ENCODE assay signal across 19 cellular contexts in the genomic region with DNA sequence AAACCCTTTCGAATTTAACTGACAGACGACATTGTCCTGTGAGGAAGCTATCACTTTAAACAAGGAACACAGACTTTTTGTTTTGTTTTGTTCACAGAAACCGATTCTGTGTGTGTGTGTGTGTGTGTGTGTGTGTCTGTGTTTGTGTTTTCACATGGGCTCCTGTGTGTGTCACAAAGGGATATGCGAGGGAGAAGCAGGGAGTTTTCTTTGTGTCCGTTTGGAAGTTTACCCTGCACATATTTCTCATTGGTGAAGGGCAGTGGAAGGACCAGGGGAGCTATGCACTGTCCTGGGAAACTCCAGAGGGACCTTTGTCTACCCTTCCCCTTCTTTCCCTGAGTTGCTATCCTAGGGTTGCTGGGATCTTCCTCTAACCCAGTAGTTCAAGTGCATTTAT. TPM values are rescaled to one million over a fixed set of nuclear protein-coding genes. Genes with fewer than 3 reads are reported as not detected.
DNase-seq lines count a peak whose midpoint lies in the region; ATAC-seq and TF ChIP-seq lines count a peak whose summit lies in the region.
"Had no signal": no experiment of that assay in that cellular context is flagged by ENCODE, and none has a peak within 500 bp of the region (broad histone marks: within the 10 kb centered on the region; RNA-seq: fewer than 3 reads in every experiment).

No MANE protein-coding gene starts in this region.

- WGBS in ovary, 3 donors: 22 to 35% (median 25%) methylated on average over 5 of the region's 5 CpGs

- H3K27me3 ChIP-seq in HCT116 (ENCODE audit: insufficient read depth, low read length): no peaks in the 10 kb centered on the region
- H3K27me3 ChIP-seq in RWPE2 (ENCODE audit: insufficient read depth, poor library complexity, severe bottlenecking): no peaks in the 10 kb centered on the region
- peaks cover 89% of the 10 kb centered on the region for H3K27me3 ChIP-seq in iPS-20b (ENCODE audit: insufficient read depth, low read length)
- H3K27me3 ChIP-seq in ovary: no peaks in the 10 kb centered on the region

- CTCF ChIA-PET in Calu3 (lab: Charles Lee) (interaction anchor here (0.8 to 2.4 kb wide), 3 partner anchors 43 to 762 kb away, joined by 4 to 10 read pairs (median 5); no protein-coding TSS in a partner anchor), HCT116 (lab: Charles Lee) (no interaction called here)

- no peaks in the 10 kb centered on the region for H3K9me2 ChIP-seq in HCT116 (ENCODE audit: insufficient read depth)

- TF ChIP-seq POLR2A in HCT116 (IDR thresholded peaks at IDR 0.05; ENCODE audit: borderline replicate concordance, extremely low read depth, insufficient read depth, insufficient read length) (no peak), ovary (IDR thresholded peaks at IDR 0.05) (no peak)

- H2AFZ ChIP-seq in HCT116 (ENCODE audit: low read depth, low read length, poor library complexity, severe bottlenecking): peak overlapping the region; percentile 21

- no peak overlapping the region for H3K9ac ChIP-seq in HCT116 (ENCODE audit: low read length)
- no peak overlapping the region for H3K9ac ChIP-seq in iPS-20b (ENCODE audit: low read depth, low read length)

- H3K4me1 ChIP-seq in HCT116 (ENCODE audit: control insufficient read depth in 1 of 2, insufficient read depth in 2 of 2, low read length in 2 of 2): peaks cover 8 to 24% of the 10 kb centered on the region in 2 experiments
- H3K4me1 ChIP-seq in RWPE2 (ENCODE audit: insufficient read depth, poor library complexity, severe bottlenecking): peaks cover 20% of the 10 kb centered on the region
- H3K4me1 ChIP-seq in iPS-20b (ENCODE audit: insufficient read depth, low read length): peaks cover 13% of the 10 kb centered on the region; the same call in 1 of the 2 replicates
- H3K4me1 ChIP-seq in ovary (ENCODE audit: insufficient read depth): no peaks in the 10 kb centered on the region
- H3K4me1 ChIP-seq: colonic mucosa had no signal

- TF ChIP-seq CTCF in Calu3 (IDR thresholded peaks at IDR 0.05; ENCODE audit: unreplicated experiment) (no peak), HCT116 (IDR thresholded peaks at IDR 0.05 in 2 of 3, conservative IDR thresholded peaks at IDR 0.05 in 1 of 3; ENCODE audit: borderline replicate concordance in 1 of 3, insufficient read depth in 1 of 3, low read depth in 2 of 3, low read length in 2 of 3) (no peak), RWPE2 (IDR thresholded peaks at IDR 0.05; ENCODE audit: poor library complexity, severe bottlenecking) (no peak), ovary (IDR thresholded peaks at IDR 0.05) (no peak)

- ATAC-seq in HCT116 (no peak), RWPE2 (ENCODE audit: low read depth) (no peak)
- ATAC-seq: heart right ventricle, left ventricle myocardium superior, Right ventricle myocardium inferior had no signal

- no peak for DNase-seq in Calu3
- DNase-seq in HCT116 (ENCODE audit: low read depth, low spot score): no peak
- no peak for DNase-seq in RWPE2 (ENCODE audit: low spot score)
- DNase-seq in ovary: no peak
- no peak for DNase-seq in AG08395 (ENCODE audit: low spot score)
- no peak for DNase-seq in NCI-H774 (lab: John Stamatoyannopoulos, UW)
- DNase-seq: activated CD4-positive, alpha-beta T cell treated with anti-CD3 and anti-CD28 coated beads, Interleukin-2, amount 50 U/mL, for 1 hour; activated T-cell treated with anti-CD3 and anti-CD28 coated beads, Interleukin-2, amount 50 U/mL, for 48 hours; colonic mucosa; heart right ventricle; left ventricle myocardium superior; naive B cell; retina; stimulated activated CD4-positive, alpha-beta T cell treated with anti-CD3 and anti-CD28 coated beads, Interleukin-1b, Interleukin-23, amount 100 ng/mL, for 48 hours; T-helper 9 cell had no signal

- no peak for TF ChIP-seq RAD21 in HCT116 (IDR thresholded peaks at IDR 0.05; ENCODE audit: low read depth)

- H3K9me3 ChIP-seq in HCT116 (ENCODE audit: control insufficient read depth in 1 of 2, insufficient read depth in 1 of 2, low read depth in 1 of 2, low read length in 2 of 2): no peaks in the 10 kb centered on the region
- no peaks in the 10 kb centered on the region for H3K9me3 ChIP-seq in RWPE2 (ENCODE audit: severe bottlenecking)
- H3K9me3 ChIP-seq in iPS-20b (ENCODE audit: insufficient read depth, low read depth, low read length): no peaks in the 10 kb centered on the region
- H3K9me3 ChIP-seq in ovary: peaks cover 0 to 18% of the 10 kb centered on the region in 2 donors
- H3K9me3 ChIP-seq: colonic mucosa had no signal

- H3K27ac ChIP-seq in HCT116 (ENCODE audit: low read depth, low read length): no peak overlapping the region
- no peak overlapping the region for H3K27ac ChIP-seq in RWPE2 (ENCODE audit: poor library complexity, severe bottlenecking)
- no peak overlapping the region for H3K27ac ChIP-seq in iPS-20b (ENCODE audit: low read length)
- no peak overlapping the region for H3K27ac ChIP-seq in ovary
- H3K27ac ChIP-seq: C4-2B, colonic mucosa, heart right ventricle had no signal

- intact Hi-C loops in Calu3 (cut with micrococcal nuclease; ENCODE audit: unreplicated experiment): loop anchor here (10.0 kb wide), 1 partner anchor 390 kb away; no protein-coding TSS in a partner anchor
- intact Hi-C loops in HCT116 (cut with micrococcal nuclease): loop anchor here (10.0 kb wide), 3 partner anchors 120 to 380 kb away; no protein-coding TSS in a partner anchor
- intact Hi-C loops in ovary (cut with DNase I): no loop called here

- H3K4me1 Mint-ChIP-seq in Calu3 (ENCODE audit: low read depth, unreplicated experiment): peaks cover 29% of the 10 kb centered on the region

- H3K27me3 Mint-ChIP-seq in Calu3 (ENCODE audit: unreplicated experiment): no peaks in the 10 kb centered on the region

- H3K4me2 ChIP-seq in HCT116 (ENCODE audit: low read length): no peak overlapping the region

- BruUV-seq in Calu3 (replicated peaks; lab: Mats Ljungman, UMichigan): no TSS peak
- no TSS peak for BruUV-seq in HCT116 (replicated peaks; lab: Mats Ljungman, UMichigan)

- H3K27ac Mint-ChIP-seq in Calu3 (ENCODE audit: unreplicated experiment): peak overlapping the region; percentile 55

- POLR2A ChIA-PET in HCT116 (lab: Charles Lee): interaction anchor here (0.6 kb wide), 1 partner anchor 41 kb away, joined by 3 read pairs; no protein-coding TSS in a partner anchor

- H4K20me1 ChIP-seq in HCT116 (ENCODE audit: insufficient read depth): no peaks in the 10 kb centered on the region

- peaks cover 3% of the 10 kb centered on the region for H3K9me3 Mint-ChIP-seq in Calu3 (ENCODE audit: low read depth, unreplicated experiment)

- no peaks in the 10 kb centered on the region for H3K79me2 ChIP-seq in HCT116 (ENCODE audit: insufficient read depth, low read length)

- H3K4me3 Mint-ChIP-seq in Calu3 (ENCODE audit: low read depth, unreplicated experiment): peak overlapping the region; percentile 53

- peaks cover 40% of the 10 kb centered on the region for H3K36me3 Mint-ChIP-seq in Calu3 (ENCODE audit: insufficient read depth, unreplicated experiment)

- TF ChIP-seq EP300 in ovary (IDR thresholded peaks at IDR 0.05): no peak

- H3K4me3 ChIP-seq in HCT116 (replicated peaks in 1 of 2; ENCODE audit: low read depth in 1 of 2, low read length in 2 of 2) (no peak overlapping the region), RWPE2 (ENCODE audit: severe bottlenecking) (peak overlapping the region; percentile 41), iPS-20b (ENCODE audit: low read length) (peak overlapping the region; percentile 83), ovary (no peak overlapping the region)
- H3K4me3 ChIP-seq: colonic mucosa had no signal

- H3K36me3 ChIP-seq in HCT116 (ENCODE audit: control insufficient read depth in 1 of 2, insufficient read depth in 2 of 2, low read length in 2 of 2) (no peaks in the 10 kb centered on the region), RWPE2 (ENCODE audit: low read depth) (no peaks in the 10 kb centered on the region), iPS-20b (ENCODE audit: insufficient read depth, low read depth, low read length) (no peaks in the 10 kb centered on the region), ovary (no peaks in the 10 kb centered on the region)
- H3K36me3 ChIP-seq: colonic mucosa, heart right ventricle had no signal

- RAD21 ChIA-PET in HCT116 (lab: Charles Lee; ENCODE audit: low non-redundant PET in 1 of 2, low total read pairs in 2 of 2, uncharacterized antibody in 2 of 2, unreplicated experiment in 2 of 2): no interaction called here

TF ChIP-seq in HCT116, 20 proteins besides CTCF, POLR2A, EP300 and RAD21 (continues in another document):
- TF ChIP-seq, protein P1, sequence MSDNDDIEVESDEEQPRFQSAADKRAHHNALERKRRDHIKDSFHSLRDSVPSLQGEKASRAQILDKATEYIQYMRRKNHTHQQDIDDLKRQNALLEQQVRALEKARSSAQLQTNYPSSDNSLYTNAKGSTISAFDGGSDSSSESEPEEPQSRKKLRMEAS (IDR thresholded peaks at IDR 0.05): no peak
- TF ChIP-seq, protein P2, sequence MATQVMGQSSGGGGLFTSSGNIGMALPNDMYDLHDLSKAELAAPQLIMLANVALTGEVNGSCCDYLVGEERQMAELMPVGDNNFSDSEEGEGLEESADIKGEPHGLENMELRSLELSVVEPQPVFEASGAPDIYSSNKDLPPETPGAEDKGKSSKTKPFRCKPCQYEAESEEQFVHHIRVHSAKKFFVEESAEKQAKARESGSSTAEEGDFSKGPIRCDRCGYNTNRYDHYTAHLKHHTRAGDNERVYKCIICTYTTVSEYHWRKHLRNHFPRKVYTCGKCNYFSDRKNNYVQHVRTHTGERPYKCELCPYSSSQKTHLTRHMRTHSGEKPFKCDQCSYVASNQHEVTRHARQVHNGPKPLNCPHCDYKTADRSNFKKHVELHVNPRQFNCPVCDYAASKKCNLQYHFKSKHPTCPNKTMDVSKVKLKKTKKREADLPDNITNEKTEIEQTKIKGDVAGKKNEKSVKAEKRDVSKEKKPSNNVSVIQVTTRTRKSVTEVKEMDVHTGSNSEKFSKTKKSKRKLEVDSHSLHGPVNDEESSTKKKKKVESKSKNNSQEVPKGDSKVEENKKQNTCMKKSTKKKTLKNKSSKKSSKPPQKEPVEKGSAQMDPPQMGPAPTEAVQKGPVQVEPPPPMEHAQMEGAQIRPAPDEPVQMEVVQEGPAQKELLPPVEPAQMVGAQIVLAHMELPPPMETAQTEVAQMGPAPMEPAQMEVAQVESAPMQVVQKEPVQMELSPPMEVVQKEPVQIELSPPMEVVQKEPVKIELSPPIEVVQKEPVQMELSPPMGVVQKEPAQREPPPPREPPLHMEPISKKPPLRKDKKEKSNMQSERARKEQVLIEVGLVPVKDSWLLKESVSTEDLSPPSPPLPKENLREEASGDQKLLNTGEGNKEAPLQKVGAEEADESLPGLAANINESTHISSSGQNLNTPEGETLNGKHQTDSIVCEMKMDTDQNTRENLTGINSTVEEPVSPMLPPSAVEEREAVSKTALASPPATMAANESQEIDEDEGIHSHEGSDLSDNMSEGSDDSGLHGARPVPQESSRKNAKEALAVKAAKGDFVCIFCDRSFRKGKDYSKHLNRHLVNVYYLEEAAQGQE (IDR thresholded peaks at IDR 0.05; ENCODE audit: low read depth): no peak

RNA-seq across cellular contexts. Expression of a gene that starts 17.7 kb away (rescaled TPM):
- total RNA-seq in Calu3 (2022) (not detected in 2 replicates), HCT116 (2021; ENCODE audit: unreplicated experiment) (not detected), ovary (under 1 TPM in 1 of 7 donors, not detected in 6; 0.05 TPM)
- polyA plus RNA-seq in HCT116 (2012): not detected in 2 replicates
- polyA plus RNA-seq in ovary: under 1 TPM in 1 of 2 donors, not detected in 1; 0.02 TPM
- total RNA-seq: heart right ventricle, left ventricle myocardium superior, Right ventricle myocardium inferior had no signal
- polyA plus RNA-seq: heart right ventricle, thymus had no signal

RNA-seq across cellular contexts. Expression of a gene that starts 46.9 kb away (rescaled TPM):
- total RNA-seq in Calu3 (2022) (29.4 and 31.3 TPM in 2 replicates), HCT116 (2021; ENCODE audit: unreplicated experiment) (14.5 TPM), ovary (10 to 100 TPM in 1 of 7 donors, 1 to 10 TPM in 6; 1.7 to 16.9 (median 3.2) TPM)
- polyA plus RNA-seq in HCT116 (2012): 15.8 and 16.9 TPM in 2 replicates
- polyA plus RNA-seq in ovary: 1 to 10 TPM; 2.8 to 3.5 TPM
- total RNA-seq: left ventricle myocardium superior had no signal
- polyA plus RNA-seq: heart right ventricle had no signal

Comparison
In these comparisons a context has a peak if more than half of its experiments do, and no peak if none do; other contexts are left out.
1. H3K4me3 ChIP-seq: peak in RWPE2 (single experiment) and iPS-20b (single experiment); none in HCT116 (0 of 2) and ovary (single experiment).
2. intact Hi-C loops: an anchor here in Calu3 (10.0 kb wide) and HCT116 (10.0 kb wide); none called in ovary.